ENCODE assay signal across 3 cellular contexts in genomic region chr21:26748066-26748465, GRCh38.
"Had no signal": no experiment of that assay in that cellular context is flagged by ENCODE, and none has a peak within 500 bp of the region (broad histone marks: within the 10 kb centered on the region; RNA-seq: fewer than 3 reads in every experiment).

No MANE protein-coding gene starts in this region.

- ATAC-seq: GM12878 had no signal

- H3K4me3 ChIP-seq: GM12878 had no signal

- DNase-seq: GDM1, GF-D8 had no signal
